ENCODE assay signal across 9 cellular contexts in genomic region chr10:114504769-114505579, GRCh38.
DNase-seq lines count a peak whose midpoint lies in the region; ATAC-seq and TF ChIP-seq lines count a peak whose summit lies in the region.
"Had no signal": no experiment of that assay in that cellular context is flagged by ENCODE, and none has a peak within 500 bp of the region (broad histone marks: within the 10 kb centered on the region; RNA-seq: fewer than 3 reads in every experiment).

No MANE protein-coding gene starts in this region.

- peak; percentile 65 for ATAC-seq in left lung
- peak; percentile 83 for ATAC-seq in thoracic aorta (ENCODE audit: insufficient number of reproducible peaks, low FRiP score, low read depth)
- ATAC-seq in GM19467 (IDR thresholded peaks at IDR 0.05; ENCODE audit: unreplicated experiment), result no peak
- ATAC-seq in HG03280 (IDR thresholded peaks at IDR 0.05; ENCODE audit: unreplicated experiment), result no peak

- peaks cover 22% of the 10 kb centered on the region for H3K79me2 ChIP-seq in mammary epithelial cell (ENCODE audit: insufficient read depth, low read length)

- H3K4me3 ChIP-seq in mammary epithelial cell (replicated peaks in 1 of 3; ENCODE audit: insufficient read depth in 1 of 3, low read depth in 2 of 3, low read length in 3 of 3) (no peak overlapping the region), left lung (no peak overlapping the region), thoracic aorta (no peak overlapping the region)

- no TSS peak for BruUV-seq in mammary epithelial cell (replicated peaks; lab: Mats Ljungman, UMichigan)

- H2AFZ ChIP-seq in mammary epithelial cell (ENCODE audit: low read depth, low read length), result peak overlapping the region; percentile 17

- dilution Hi-C loops in mammary epithelial cell (cut with HindIII; ENCODE audit: low sequenced_read_pairs), result no loop called here

- intact Hi-C loops in mammary epithelial cell (cut with micrococcal nuclease), result no loop called here
- intact Hi-C loops in left lung (cut with DNase I), result no loop called here

- H3K4me1 ChIP-seq in mammary epithelial cell (ENCODE audit: insufficient read depth, low read length), result peaks cover 39% of the 10 kb centered on the region
- peaks cover 11 to 21% of the 10 kb centered on the region in 2 donors for H3K4me1 ChIP-seq in left lung
- H3K4me1 ChIP-seq in thoracic aorta (ENCODE audit: control insufficient read depth in 1 of 2, low read depth in 2 of 2), result peaks cover 7 to 34% of the 10 kb centered on the region in 2 donors

- H3K9me3 ChIP-seq in mammary epithelial cell (replicated peaks; ENCODE audit: insufficient read depth, low read length), result no peaks in the 10 kb centered on the region
- no peaks in the 10 kb centered on the region for H3K9me3 ChIP-seq in left lung
- no peaks in the 10 kb centered on the region for H3K9me3 ChIP-seq in thoracic aorta

- no peak overlapping the region for H3K9ac ChIP-seq in mammary epithelial cell (ENCODE audit: insufficient read depth, low read length)

- peak; percentile 26 for DNase-seq in NCI-H2107 treated with DMSO at 0.1 percent for 48 hours (lab: John Stamatoyannopoulos, UW; ENCODE audit: unreplicated experiment)
- no peak for DNase-seq in NCI-H2107 (lab: John Stamatoyannopoulos, UW)
- peak; percentile 79 for DNase-seq in mammary epithelial cell
- DNase-seq in left lung, result no peak
- DNase-seq in thoracic aorta (ENCODE audit: low spot score), result peak; percentile 23
- no peak for DNase-seq in foreskin melanocyte
- DNase-seq: NCI-H1417 treated with DMSO at 0.1 percent for 48 hours had no signal

- H3K27ac ChIP-seq in mammary epithelial cell (ENCODE audit: insufficient read depth, low read depth, low read length) (peak overlapping the region; percentile 52), left lung (peak overlapping the region; percentile 11 to 69), thoracic aorta (peak overlapping the region in 1 of 2 donors; percentile 8)

- peak overlapping the region; percentile 25 for H3K4me2 ChIP-seq in mammary epithelial cell (ENCODE audit: insufficient read depth, low read depth, low read length)

- in situ Hi-C loops in mammary epithelial cell (cut with MboI; ENCODE audit: low sequenced_read_pairs in 2 of 2), result no loop called here

- H3K27me3 ChIP-seq in mammary epithelial cell (ENCODE audit: insufficient read depth, low read length), result no peaks in the 10 kb centered on the region
- no peaks in the 10 kb centered on the region for H3K27me3 ChIP-seq in left lung
- H3K27me3 ChIP-seq in thoracic aorta (replicated peaks; ENCODE audit: insufficient read depth), result no peaks in the 10 kb centered on the region

- CTCF ChIA-PET in mammary epithelial cell (lab: Charles Lee; ENCODE audit: low non-redundant PET), result no interaction called here

- 13% methylated on average over 3 of the region's 3 CpGs for WGBS in mammary epithelial cell (ENCODE audit: low coverage, missing lambda C conversion rate)

- H3K36me3 ChIP-seq in mammary epithelial cell (ENCODE audit: insufficient read depth, low read length) (no peaks in the 10 kb centered on the region), left lung (no peaks in the 10 kb centered on the region), thoracic aorta (no peaks in the 10 kb centered on the region)

- TF ChIP-seq CTCF in mammary epithelial cell (conservative IDR thresholded peaks at IDR 0.05 in 1 of 2, IDR thresholded peaks at IDR 0.05 in 1 of 2; ENCODE audit: extremely low read depth in 1 of 2, insufficient read depth in 1 of 2, low read depth in 1 of 2, low read length in 2 of 2) (no peak), left lung (IDR thresholded peaks at IDR 0.05) (no peak), thoracic aorta (IDR thresholded peaks at IDR 0.05) (no peak)

- H4K20me1 ChIP-seq in mammary epithelial cell (ENCODE audit: insufficient read depth, low read length), result no peaks in the 10 kb centered on the region

Comparison
In these comparisons a context has a peak if more than half of its experiments do, and no peak if none do; other contexts are left out.
1. DNase-seq: peak in NCI-H2107 treated with DMSO at 0.1 percent for 48 hours (single experiment), mammary epithelial cell (single experiment) and thoracic aorta (single experiment); none in NCI-H2107 (single experiment), left lung (0 of 2) and foreskin melanocyte (single experiment).
2. ATAC-seq: peak in left lung (single experiment) and thoracic aorta (single experiment); none in GM19467 (single experiment) and HG03280 (single experiment).